In the genomic region with DNA sequence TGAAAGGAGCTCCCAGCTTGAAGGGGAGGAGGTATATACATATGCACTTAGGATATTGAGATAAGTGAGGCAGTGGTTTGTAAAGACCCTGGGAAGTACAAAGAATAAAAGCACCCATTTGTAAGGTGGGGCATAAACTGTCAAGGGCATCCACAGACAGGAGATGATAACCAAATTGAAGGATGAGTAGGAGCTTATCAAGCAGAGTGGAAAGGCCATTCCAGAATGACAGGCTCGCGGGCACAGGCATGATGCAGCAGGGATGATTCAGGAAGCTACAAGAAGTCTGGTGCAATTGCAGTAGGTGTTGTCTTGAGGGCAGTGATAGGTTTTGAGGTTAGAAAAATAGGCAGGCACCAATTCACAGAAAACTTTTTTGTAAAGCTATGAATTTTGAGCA, we compare ENCODE assay signal across 21 cellular contexts.
"Had no signal": no experiment of that assay in that cellular context is flagged by ENCODE, and none has a peak within 500 bp of the region (broad histone marks: within the 10 kb centered on the region; RNA-seq: fewer than 3 reads in every experiment).

No MANE protein-coding gene starts in this region.

- H3K4me3 ChIP-seq: SJCRH30 had no signal

- H3K4me1 ChIP-seq: SJCRH30 had no signal

- H3K9me3 ChIP-seq: SJCRH30 had no signal

- DNase-seq: activated CD4-positive, alpha-beta T cell treated with anti-CD3 and anti-CD28 coated beads, Interleukin-2, amount 50 U/mL, for 1 hour; activated CD4-positive, CD25-positive, alpha-beta regulatory T cell treated with anti-CD3 and anti-CD28 coated beads, Interleukin-2, amount 50 U/mL, for 72 hours; activated CD8-positive, alpha-beta T cell treated with anti-CD3 and anti-CD28 coated beads for 36 hours; activated effector memory CD4-positive, alpha-beta T cell treated with Interleukin-2 at 50 U/mL for 16 hours; activated naive CD4-positive, alpha-beta T cell; activated T-cell treated with anti-CD3 and anti-CD28 coated beads, Interleukin-2, amount 50 U/mL, for 24 hours; aorta; KG1; NCI-H1092; NCI-H1417; NCI-H1930; NCI-H2107; NCI-H526; NCI-H82; Right ventricle myocardium superior; RPMI8226; SJCRH30; T-helper 17 cell; T-helper 9 cell had no signal

- ATAC-seq: activated CD8-positive, alpha-beta T cell treated with anti-CD3 and anti-CD28 coated beads for 36 hours; Panc1; T-helper 17 cell; WTC11 had no signal

- H3K36me3 ChIP-seq: SJCRH30 had no signal

- H3K27me3 ChIP-seq: SJCRH30 had no signal

- H3K27ac ChIP-seq: SJCRH30 had no signal
